In the genomic region with DNA sequence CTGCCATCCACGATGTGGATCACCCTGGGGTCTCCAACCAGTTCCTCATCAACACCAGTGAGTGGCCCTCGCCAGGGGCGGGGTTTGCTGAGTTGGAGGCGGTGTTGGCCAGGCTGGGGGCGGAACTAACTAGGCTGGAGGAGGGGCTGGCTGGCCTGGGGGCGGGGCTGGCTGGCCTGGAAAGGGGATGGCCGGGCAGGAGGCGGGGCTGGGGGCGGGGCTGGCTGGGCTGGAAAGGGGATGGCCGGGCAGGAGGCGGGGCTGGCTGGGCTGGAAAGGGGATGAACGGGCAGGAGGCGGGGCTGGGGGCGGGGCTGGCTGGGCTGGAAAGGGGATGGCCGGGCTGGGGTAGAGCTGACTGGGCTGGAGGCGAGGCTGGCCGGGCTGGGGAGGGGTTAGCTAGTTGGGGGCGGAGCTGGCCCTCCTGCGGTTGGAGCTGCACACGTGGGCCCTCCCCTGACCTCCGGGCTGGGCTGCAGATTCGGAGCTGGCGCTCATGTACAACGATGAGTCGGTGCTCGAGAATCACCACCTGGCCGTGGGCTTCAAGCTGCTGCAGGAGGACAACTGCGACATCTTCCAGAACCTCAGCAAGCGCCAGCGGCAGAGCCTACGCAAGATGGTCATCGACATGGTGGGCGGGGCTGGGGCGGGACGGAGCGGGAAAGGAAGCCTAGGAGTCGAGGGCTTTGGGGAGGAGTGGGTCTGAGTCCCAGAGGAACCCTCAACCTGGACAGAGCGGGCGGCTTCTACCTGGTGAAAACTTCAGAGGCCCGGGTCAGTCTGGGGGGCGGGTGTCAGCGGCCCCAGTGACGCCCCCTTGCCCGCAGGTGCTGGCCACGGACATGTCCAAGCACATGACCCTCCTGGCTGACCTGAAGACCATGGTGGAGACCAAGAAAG, we compare ENCODE assay signal across 1 cellular context.
TF ChIP-seq lines count a peak whose summit lies in the region.

No MANE protein-coding gene starts in this region.

TF ChIP-seq in K562, 482 proteins besides CTCF, POLR2A, EP300 and RAD21 (continues in another document):
- TF ChIP-seq, protein P1, sequence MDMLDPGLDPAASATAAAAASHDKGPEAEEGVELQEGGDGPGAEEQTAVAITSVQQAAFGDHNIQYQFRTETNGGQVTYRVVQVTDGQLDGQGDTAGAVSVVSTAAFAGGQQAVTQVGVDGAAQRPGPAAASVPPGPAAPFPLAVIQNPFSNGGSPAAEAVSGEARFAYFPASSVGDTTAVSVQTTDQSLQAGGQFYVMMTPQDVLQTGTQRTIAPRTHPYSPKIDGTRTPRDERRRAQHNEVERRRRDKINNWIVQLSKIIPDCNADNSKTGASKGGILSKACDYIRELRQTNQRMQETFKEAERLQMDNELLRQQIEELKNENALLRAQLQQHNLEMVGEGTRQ (CRISPR knock-in tag; IDR thresholded peaks at IDR 0.05) = peak; percentile 82
- no peak for TF ChIP-seq YBX1 (IDR thresholded peaks at IDR 0.05)
- no peak for TF ChIP-seq GTF2F1 (IDR thresholded peaks at IDR 0.05; ENCODE audit: low read depth, low read length)
- no peak for TF ChIP-seq ARNT (IDR thresholded peaks at IDR 0.05)
- TF ChIP-seq L3MBTL2 (IDR thresholded peaks at IDR 0.05) = peak; percentile 79
- TF ChIP-seq, protein P2, sequence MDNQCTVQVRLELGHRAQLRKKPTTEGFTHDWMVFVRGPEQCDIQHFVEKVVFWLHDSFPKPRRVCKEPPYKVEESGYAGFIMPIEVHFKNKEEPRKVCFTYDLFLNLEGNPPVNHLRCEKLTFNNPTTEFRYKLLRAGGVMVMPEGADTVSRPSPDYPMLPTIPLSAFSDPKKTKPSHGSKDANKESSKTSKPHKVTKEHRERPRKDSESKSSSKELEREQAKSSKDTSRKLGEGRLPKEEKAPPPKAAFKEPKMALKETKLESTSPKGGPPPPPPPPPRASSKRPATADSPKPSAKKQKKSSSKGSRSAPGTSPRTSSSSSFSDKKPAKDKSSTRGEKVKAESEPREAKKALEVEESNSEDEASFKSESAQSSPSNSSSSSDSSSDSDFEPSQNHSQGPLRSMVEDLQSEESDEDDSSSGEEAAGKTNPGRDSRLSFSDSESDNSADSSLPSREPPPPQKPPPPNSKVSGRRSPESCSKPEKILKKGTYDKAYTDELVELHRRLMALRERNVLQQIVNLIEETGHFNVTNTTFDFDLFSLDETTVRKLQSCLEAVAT (IDR thresholded peaks at IDR 0.05) = peak in 1 of 2 experiments; percentile 83; a peak in 2 of 4 replicates
- TF ChIP-seq BRCA1 (IDR thresholded peaks at IDR 0.05) = no peak
- no peak for TF ChIP-seq BRCA1 (CRISPR knock-in tag; IDR thresholded peaks at IDR 0.05)
- TF ChIP-seq, protein P3, sequence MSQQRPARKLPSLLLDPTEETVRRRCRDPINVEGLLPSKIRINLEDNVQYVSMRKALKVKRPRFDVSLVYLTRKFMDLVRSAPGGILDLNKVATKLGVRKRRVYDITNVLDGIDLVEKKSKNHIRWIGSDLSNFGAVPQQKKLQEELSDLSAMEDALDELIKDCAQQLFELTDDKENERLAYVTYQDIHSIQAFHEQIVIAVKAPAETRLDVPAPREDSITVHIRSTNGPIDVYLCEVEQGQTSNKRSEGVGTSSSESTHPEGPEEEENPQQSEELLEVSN (IDR thresholded peaks at IDR 0.05; ENCODE audit: borderline replicate concordance in 1 of 2, extremely low read depth in 1 of 2, insufficient read depth in 1 of 2, insufficient read length in 1 of 2, low read depth in 1 of 2, low read length in 1 of 2, poor library complexity in 1 of 2, severe bottlenecking in 1 of 2) = peak; percentile 67 to 87
- no peak for TF ChIP-seq ZKSCAN3 (CRISPR knock-in tag; IDR thresholded peaks at IDR 0.05)
- TF ChIP-seq, protein P4, sequence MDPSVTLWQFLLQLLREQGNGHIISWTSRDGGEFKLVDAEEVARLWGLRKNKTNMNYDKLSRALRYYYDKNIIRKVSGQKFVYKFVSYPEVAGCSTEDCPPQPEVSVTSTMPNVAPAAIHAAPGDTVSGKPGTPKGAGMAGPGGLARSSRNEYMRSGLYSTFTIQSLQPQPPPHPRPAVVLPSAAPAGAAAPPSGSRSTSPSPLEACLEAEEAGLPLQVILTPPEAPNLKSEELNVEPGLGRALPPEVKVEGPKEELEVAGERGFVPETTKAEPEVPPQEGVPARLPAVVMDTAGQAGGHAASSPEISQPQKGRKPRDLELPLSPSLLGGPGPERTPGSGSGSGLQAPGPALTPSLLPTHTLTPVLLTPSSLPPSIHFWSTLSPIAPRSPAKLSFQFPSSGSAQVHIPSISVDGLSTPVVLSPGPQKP (CRISPR knock-in tag; IDR thresholded peaks at IDR 0.05) = no peak
- no peak for TF ChIP-seq CEBPG (CRISPR knock-in tag; IDR thresholded peaks at IDR 0.05)
- TF ChIP-seq CEBPG (tag; conservative IDR thresholded peaks at IDR 0.05 in 1 of 2, IDR thresholded peaks at IDR 0.05 in 1 of 2) = no peak
- no peak for TF ChIP-seq EHMT2 (IDR thresholded peaks at IDR 0.05)
- TF ChIP-seq, protein P5, sequence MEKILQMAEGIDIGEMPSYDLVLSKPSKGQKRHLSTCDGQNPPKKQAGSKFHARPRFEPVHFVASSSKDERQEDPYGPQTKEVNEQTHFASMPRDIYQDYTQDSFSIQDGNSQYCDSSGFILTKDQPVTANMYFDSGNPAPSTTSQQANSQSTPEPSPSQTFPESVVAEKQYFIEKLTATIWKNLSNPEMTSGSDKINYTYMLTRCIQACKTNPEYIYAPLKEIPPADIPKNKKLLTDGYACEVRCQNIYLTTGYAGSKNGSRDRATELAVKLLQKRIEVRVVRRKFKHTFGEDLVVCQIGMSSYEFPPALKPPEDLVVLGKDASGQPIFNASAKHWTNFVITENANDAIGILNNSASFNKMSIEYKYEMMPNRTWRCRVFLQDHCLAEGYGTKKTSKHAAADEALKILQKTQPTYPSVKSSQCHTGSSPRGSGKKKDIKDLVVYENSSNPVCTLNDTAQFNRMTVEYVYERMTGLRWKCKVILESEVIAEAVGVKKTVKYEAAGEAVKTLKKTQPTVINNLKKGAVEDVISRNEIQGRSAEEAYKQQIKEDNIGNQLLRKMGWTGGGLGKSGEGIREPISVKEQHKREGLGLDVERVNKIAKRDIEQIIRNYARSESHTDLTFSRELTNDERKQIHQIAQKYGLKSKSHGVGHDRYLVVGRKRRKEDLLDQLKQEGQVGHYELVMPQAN (IDR thresholded peaks at IDR 0.05; ENCODE audit: borderline replicate concordance) = peak; percentile 82; the same call in 1 of the 2 replicates
- TF ChIP-seq ZC3H4 (CRISPR knock-in tag; IDR thresholded peaks at IDR 0.05; ENCODE audit: borderline replicate concordance) = no peak
- TF ChIP-seq, protein P6, sequence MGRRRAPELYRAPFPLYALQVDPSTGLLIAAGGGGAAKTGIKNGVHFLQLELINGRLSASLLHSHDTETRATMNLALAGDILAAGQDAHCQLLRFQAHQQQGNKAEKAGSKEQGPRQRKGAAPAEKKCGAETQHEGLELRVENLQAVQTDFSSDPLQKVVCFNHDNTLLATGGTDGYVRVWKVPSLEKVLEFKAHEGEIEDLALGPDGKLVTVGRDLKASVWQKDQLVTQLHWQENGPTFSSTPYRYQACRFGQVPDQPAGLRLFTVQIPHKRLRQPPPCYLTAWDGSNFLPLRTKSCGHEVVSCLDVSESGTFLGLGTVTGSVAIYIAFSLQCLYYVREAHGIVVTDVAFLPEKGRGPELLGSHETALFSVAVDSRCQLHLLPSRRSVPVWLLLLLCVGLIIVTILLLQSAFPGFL (CRISPR knock-in tag; IDR thresholded peaks at IDR 0.05) = no peak
- TF ChIP-seq PHF8 (IDR thresholded peaks at IDR 0.05; ENCODE audit: borderline replicate concordance, low read length) = no peak
- TF ChIP-seq NR2C1 (IDR thresholded peaks at IDR 0.05) = no peak
- no peak for TF ChIP-seq NR2C1 (tag; IDR thresholded peaks at IDR 0.05)
- TF ChIP-seq, protein P7, sequence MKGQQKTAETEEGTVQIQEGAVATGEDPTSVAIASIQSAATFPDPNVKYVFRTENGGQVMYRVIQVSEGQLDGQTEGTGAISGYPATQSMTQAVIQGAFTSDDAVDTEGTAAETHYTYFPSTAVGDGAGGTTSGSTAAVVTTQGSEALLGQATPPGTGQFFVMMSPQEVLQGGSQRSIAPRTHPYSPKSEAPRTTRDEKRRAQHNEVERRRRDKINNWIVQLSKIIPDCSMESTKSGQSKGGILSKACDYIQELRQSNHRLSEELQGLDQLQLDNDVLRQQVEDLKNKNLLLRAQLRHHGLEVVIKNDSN (CRISPR knock-in tag; IDR thresholded peaks at IDR 0.05) = peak; percentile 87
- TF ChIP-seq SPI1 (IDR thresholded peaks at IDR 0.05; ENCODE audit: borderline replicate concordance, low read depth, low read length) = peak; percentile 76; the same call in 1 of the 2 replicates
- no peak for TF ChIP-seq ZNF324 (CRISPR knock-in tag; IDR thresholded peaks at IDR 0.05)
- no peak for TF ChIP-seq GATA2 (CRISPR knock-in tag; IDR thresholded peaks at IDR 0.05)
- TF ChIP-seq RAD51 (IDR thresholded peaks at IDR 0.05; ENCODE audit: borderline replicate concordance, low read depth) = peak; percentile 64; the same call in 1 of the 2 replicates
- no peak for TF ChIP-seq TBL1XR1 (IDR thresholded peaks at IDR 0.05; ENCODE audit: low read length in 2 of 2)
- peak; percentile 40 to 41; a peak in 2 of 4 replicates for TF ChIP-seq NRF1 (conservative IDR thresholded peaks at IDR 0.05 in 1 of 2, IDR thresholded peaks at IDR 0.05 in 1 of 2)
- no peak for TF ChIP-seq HOXB6 (CRISPR knock-in tag; IDR thresholded peaks at IDR 0.05; ENCODE audit: borderline replicate concordance)
- TF ChIP-seq SMAD2 (IDR thresholded peaks at IDR 0.05; ENCODE audit: low read depth, low read length) = no peak
- TF ChIP-seq, protein P8, sequence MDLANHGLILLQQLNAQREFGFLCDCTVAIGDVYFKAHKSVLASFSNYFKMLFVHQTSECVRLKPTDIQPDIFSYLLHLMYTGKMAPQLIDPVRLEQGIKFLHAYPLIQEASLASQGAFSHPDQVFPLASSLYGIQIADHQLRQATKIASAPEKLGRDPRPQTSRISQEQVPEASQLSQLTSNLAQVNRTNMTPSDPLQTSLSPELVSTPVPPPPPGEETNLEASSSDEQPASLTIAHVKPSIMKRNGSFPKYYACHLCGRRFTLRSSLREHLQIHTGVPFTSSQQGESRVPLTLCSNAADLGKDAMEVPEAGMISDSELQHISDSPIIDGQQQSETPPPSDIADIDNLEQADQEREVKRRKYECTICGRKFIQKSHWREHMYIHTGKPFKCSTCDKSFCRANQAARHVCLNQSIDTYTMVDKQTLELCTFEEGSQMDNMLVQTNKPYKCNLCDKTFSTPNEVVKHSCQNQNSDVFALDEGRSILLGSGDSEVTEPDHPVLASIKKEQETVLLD (IDR thresholded peaks at IDR 0.05) = no peak
- no peak for TF ChIP-seq ZNF445 (CRISPR knock-in tag; IDR thresholded peaks at IDR 0.05; ENCODE audit: low read depth)
- no peak for TF ChIP-seq KLF6 (CRISPR knock-in tag; IDR thresholded peaks at IDR 0.05; ENCODE audit: borderline replicate concordance)
- 0 out of 2 replicates have a peak, but pooled peaks have one; percentile 34 for TF ChIP-seq ZBTB17 (CRISPR knock-in tag; IDR thresholded peaks at IDR 0.05)
- TF ChIP-seq RUNX1 (IDR thresholded peaks at IDR 0.05; ENCODE audit: low read depth) = no peak
- TF ChIP-seq, protein P9, sequence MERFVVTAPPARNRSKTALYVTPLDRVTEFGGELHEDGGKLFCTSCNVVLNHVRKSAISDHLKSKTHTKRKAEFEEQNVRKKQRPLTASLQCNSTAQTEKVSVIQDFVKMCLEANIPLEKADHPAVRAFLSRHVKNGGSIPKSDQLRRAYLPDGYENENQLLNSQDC (CRISPR knock-in tag; IDR thresholded peaks at IDR 0.05) = no peak
- no peak for TF ChIP-seq STAG1 (CRISPR knock-in tag; IDR thresholded peaks at IDR 0.05; ENCODE audit: borderline replicate concordance)
- TF ChIP-seq, protein P10, sequence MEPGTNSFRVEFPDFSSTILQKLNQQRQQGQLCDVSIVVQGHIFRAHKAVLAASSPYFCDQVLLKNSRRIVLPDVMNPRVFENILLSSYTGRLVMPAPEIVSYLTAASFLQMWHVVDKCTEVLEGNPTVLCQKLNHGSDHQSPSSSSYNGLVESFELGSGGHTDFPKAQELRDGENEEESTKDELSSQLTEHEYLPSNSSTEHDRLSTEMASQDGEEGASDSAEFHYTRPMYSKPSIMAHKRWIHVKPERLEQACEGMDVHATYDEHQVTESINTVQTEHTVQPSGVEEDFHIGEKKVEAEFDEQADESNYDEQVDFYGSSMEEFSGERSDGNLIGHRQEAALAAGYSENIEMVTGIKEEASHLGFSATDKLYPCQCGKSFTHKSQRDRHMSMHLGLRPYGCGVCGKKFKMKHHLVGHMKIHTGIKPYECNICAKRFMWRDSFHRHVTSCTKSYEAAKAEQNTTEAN (CRISPR knock-in tag; IDR thresholded peaks at IDR 0.05) = no peak
- no peak for TF ChIP-seq NFRKB (IDR thresholded peaks at IDR 0.05; ENCODE audit: low read depth)
- TF ChIP-seq, protein P11, sequence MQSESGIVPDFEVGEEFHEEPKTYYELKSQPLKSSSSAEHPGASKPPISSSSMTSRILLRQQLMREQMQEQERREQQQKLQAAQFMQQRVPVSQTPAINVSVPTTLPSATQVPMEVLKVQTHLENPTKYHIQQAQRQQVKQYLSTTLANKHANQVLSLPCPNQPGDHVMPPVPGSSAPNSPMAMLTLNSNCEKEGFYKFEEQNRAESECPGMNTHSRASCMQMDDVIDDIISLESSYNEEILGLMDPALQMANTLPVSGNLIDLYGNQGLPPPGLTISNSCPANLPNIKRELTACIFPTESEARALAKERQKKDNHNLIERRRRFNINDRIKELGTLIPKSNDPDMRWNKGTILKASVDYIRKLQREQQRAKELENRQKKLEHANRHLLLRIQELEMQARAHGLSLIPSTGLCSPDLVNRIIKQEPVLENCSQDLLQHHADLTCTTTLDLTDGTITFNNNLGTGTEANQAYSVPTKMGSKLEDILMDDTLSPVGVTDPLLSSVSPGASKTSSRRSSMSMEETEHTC (IDR thresholded peaks at IDR 0.05) = no peak; the same call in 1 of the 2 replicates
- TF ChIP-seq DNMT1 (IDR thresholded peaks at IDR 0.05) = no peak
- TF ChIP-seq GATAD2B (IDR thresholded peaks at IDR 0.05; ENCODE audit: borderline replicate concordance) = no peak
